8 cellular contexts compared by ENCODE assay signal in the genomic region with DNA sequence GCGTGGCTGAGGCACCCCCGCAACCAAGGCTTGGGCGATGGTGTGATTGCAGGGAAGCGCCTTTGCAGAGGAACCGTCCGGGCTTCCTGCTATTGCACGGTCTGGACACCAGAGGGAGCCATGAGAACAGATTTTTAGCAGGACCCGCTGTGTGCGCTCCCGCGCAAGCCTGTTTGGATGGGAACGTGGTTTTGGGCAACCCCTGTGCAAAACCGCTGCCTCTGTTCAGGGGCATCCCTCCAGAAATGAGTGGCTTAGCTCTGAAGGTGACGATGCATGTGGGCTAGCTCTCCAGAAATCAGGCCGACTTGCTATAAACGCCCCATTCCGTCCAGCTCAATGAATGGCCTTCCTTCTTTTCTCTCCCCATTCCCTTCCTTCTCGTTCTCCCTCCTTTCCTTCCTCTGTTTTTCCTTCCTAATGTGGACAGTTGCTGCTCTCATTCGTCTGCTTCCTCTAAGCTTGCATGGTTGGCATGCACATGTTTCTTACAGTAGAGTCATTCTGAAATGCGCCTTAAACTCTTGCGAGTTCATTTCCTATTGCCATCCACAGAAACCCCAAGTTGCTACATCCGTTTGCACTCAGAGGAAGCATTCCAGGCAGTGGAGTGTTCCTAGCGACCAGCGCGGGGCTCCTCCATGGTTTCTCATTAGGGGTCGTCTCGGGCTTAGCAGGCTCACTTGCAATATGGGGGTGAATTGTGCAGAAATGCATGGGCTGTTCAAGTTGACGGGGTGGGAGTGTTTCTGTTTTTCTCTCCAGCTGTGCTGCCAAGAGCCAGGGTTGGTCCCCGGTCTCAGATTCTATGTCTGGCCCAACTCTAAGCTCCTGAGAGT.
DNase-seq lines count a peak whose midpoint lies in the region; ATAC-seq and TF ChIP-seq lines count a peak whose summit lies in the region.

No MANE protein-coding gene starts in this region.

- DNase-seq in DND-41 (peak; percentile 72), H9 (peak; percentile 81), NCI-H187 (lab: John Stamatoyannopoulos, UW) (peak; percentile 7 to 49), WTC11 (ENCODE audit: low spot score) (peak; percentile 91), kidney epithelial cell (ENCODE audit: low read depth) (no peak)
- peak; percentile 43 for DNase-seq in central memory CD4-positive, alpha-beta T cell
- peak; percentile 12 to 17 for DNase-seq in stimulated activated CD4-positive, alpha-beta T cell treated with anti-CD3 and anti-CD28 coated beads, Interleukin-1b, Interleukin-23, amount 100 ng/mL, for 1 hour (ENCODE audit: low read depth in 2 of 2)

- no peaks in the 10 kb centered on the region for H3K36me3 ChIP-seq in DND-41 (ENCODE audit: insufficient read depth, low read length)
- no peaks in the 10 kb centered on the region for H3K36me3 ChIP-seq in kidney epithelial cell (ENCODE audit: control insufficient read depth, insufficient read depth, low read length)

- H4K20me1 ChIP-seq in DND-41 (ENCODE audit: insufficient read depth, low read length) = no peaks in the 10 kb centered on the region
- H4K20me1 ChIP-seq in H9 (ENCODE audit: control insufficient read depth, insufficient read depth, insufficient read length) = no peaks in the 10 kb centered on the region

- H2AFZ ChIP-seq in DND-41 (ENCODE audit: low read depth, low read length) (peak overlapping the region; percentile 69), H9 (ENCODE audit: low read length) (peak overlapping the region; percentile 65)

- H3K4me3 Mint-ChIP-seq in H9 = peak overlapping the region; percentile 27 to 34; a peak in 3 of 5 replicates
- peak overlapping the region; percentile 45 for H3K4me3 Mint-ChIP-seq in WTC11

- H2BK15ac ChIP-seq in H9 (ENCODE audit: low read depth, low read length) = no peak overlapping the region

- H3K4me1 ChIP-seq in DND-41 (ENCODE audit: insufficient read depth, low read length) = peaks cover 14% of the 10 kb centered on the region
- peaks cover 11% of the 10 kb centered on the region; the same call in 1 of the 2 replicates for H3K4me1 ChIP-seq in H9 (ENCODE audit: insufficient read depth, low read length)

- H3K23ac ChIP-seq in H9 (ENCODE audit: insufficient read length, low read depth, low read length) = no peak overlapping the region

- H2BK12ac ChIP-seq in H9 (ENCODE audit: insufficient read length, low read depth, low read length) = no peak overlapping the region

- H2BK5ac ChIP-seq in H9 (ENCODE audit: insufficient read length, low read length) = no peak overlapping the region

- ATAC-seq in DND-41 (ENCODE audit: insufficient read depth, low read depth) (peak; percentile 90), WTC11 (peak; percentile 89), HG03439 (IDR thresholded peaks at IDR 0.05; ENCODE audit: unreplicated experiment) (no peak)

- H3K27ac Mint-ChIP-seq in H9 = no peak overlapping the region; a peak in 1 of 7 replicates
- 0 out of 2 replicates have a peak overlapping the region, but pooled peaks have one; percentile 51 for H3K27ac Mint-ChIP-seq in WTC11

- no peak overlapping the region for H3K56ac ChIP-seq in H9 (ENCODE audit: insufficient read length, low read depth, low read length)

- H3K9me3 Mint-ChIP-seq in H9 = peaks cover 0 to 9% of the 10 kb centered on the region in 2 experiments; a peak in 3 of 5 replicates
- H3K9me3 Mint-ChIP-seq in WTC11 = peaks cover 13% of the 10 kb centered on the region

- H3K79me2 ChIP-seq in DND-41 (ENCODE audit: insufficient read depth, low read length) (no peaks in the 10 kb centered on the region), H9 (ENCODE audit: insufficient read depth, low read length) (no peaks in the 10 kb centered on the region; the same call in 1 of the 2 replicates)

- no peak overlapping the region for H2BK120ac ChIP-seq in H9 (ENCODE audit: low read depth, low read length, poor library complexity, severe bottlenecking)

- H3K9me3 ChIP-seq in DND-41 (ENCODE audit: insufficient read depth, low read length, severe bottlenecking) = no peaks in the 10 kb centered on the region
- H3K9me3 ChIP-seq in H9 (ENCODE audit: control insufficient read depth, low read depth, low read length) = no peaks in the 10 kb centered on the region

- no CpG with 5 or more reads among the region's 29 CpGs for WGBS in H9 (ENCODE audit: extremely low coverage, insufficient read length, low lambda C conversion rate)

- no peaks in the 10 kb centered on the region for H3K79me1 ChIP-seq in H9 (ENCODE audit: insufficient read depth, low read depth, low read length, poor library complexity, severe bottlenecking)

- CTCF ChIA-PET in WTC11 (lab: Charles Lee) = interaction anchor here (0.7 to 3.7 kb wide), 13 partner anchors 19 to 923 kb away, joined by 3 to 28 read pairs (median 4); no protein-coding TSS in a partner anchor

- H4K91ac ChIP-seq in H9 (ENCODE audit: insufficient read length, low read depth, low read length) = no peak overlapping the region

- H3K27me3 ChIP-seq in DND-41 (ENCODE audit: insufficient read depth, low read length, poor library complexity) (peaks cover 7% of the 10 kb centered on the region), H9 (ENCODE audit: insufficient read depth, low read length) (no peaks in the 10 kb centered on the region), kidney epithelial cell (ENCODE audit: control insufficient read depth, insufficient read depth, low read length) (peaks cover 6% of the 10 kb centered on the region)

- H3K27me3 Mint-ChIP-seq in H9 (ENCODE audit: low read depth) (peaks cover 4% of the 10 kb centered on the region; the same call in 1 of the 2 replicates), WTC11 (ENCODE audit: low read depth) (no peaks in the 10 kb centered on the region; the same call in none of the 2 replicates)

- no peak overlapping the region for H3T11ph ChIP-seq in H9 (ENCODE audit: low read length)

- no peak overlapping the region for H2AK5ac ChIP-seq in H9 (ENCODE audit: insufficient read length, low read length)

- H4K8ac ChIP-seq in H9 (replicated peaks; ENCODE audit: insufficient read length, low read depth, low read length) = no peak overlapping the region

- H3K27ac ChIP-seq in DND-41 (ENCODE audit: low read length) (no peak overlapping the region), H9 (ENCODE audit: insufficient read length, low read depth, low read length) (no peak overlapping the region)

- H2BK20ac ChIP-seq in H9 (ENCODE audit: low read depth, low read length, poor library complexity, severe bottlenecking) = no peak overlapping the region

- peak overlapping the region; percentile 5 for H4K5ac ChIP-seq in H9 (ENCODE audit: insufficient read length, low read depth, low read length)

- POLR2A ChIA-PET in WTC11 (lab: Charles Lee) = no interaction called here

- no peak overlapping the region for H3K4ac ChIP-seq in H9 (ENCODE audit: low read depth, low read length)

- peak overlapping the region in 1 of 2 experiments; percentile 41; a peak in 2 of 4 replicates for H3K4me3 ChIP-seq in DND-41 (ENCODE audit: low read depth in 1 of 2, low read length in 2 of 2)
- no peak overlapping the region for H3K4me3 ChIP-seq in kidney epithelial cell (ENCODE audit: low read depth, low read length)

- peak; percentile 91 for TF ChIP-seq CTCF in DND-41 (IDR thresholded peaks at IDR 0.05; ENCODE audit: borderline replicate concordance, extremely low read depth, low read length, poor library complexity, severe bottlenecking)
- peak; percentile 89 for TF ChIP-seq CTCF in H9 (conservative IDR thresholded peaks at IDR 0.05)
- peak; percentile 97 for TF ChIP-seq CTCF in WTC11 (IDR thresholded peaks at IDR 0.05)
- TF ChIP-seq CTCF in kidney epithelial cell (IDR thresholded peaks at IDR 0.05; ENCODE audit: insufficient read depth, low read length, poor library complexity, severe bottlenecking) = peak; percentile 81

- H3K4me1 Mint-ChIP-seq in H9 (peaks cover 19 to 21% of the 10 kb centered on the region in 2 experiments), WTC11 (peaks cover 16% of the 10 kb centered on the region)

- H3K36me3 Mint-ChIP-seq in H9 (ENCODE audit: insufficient read depth in 1 of 3, low read depth in 3 of 3) = peaks cover 0 to 11% (median under 1%) of the 10 kb centered on the region in 3 experiments; a peak in 2 of 7 replicates
- peaks cover 4% of the 10 kb centered on the region; the same call in 1 of the 2 replicates for H3K36me3 Mint-ChIP-seq in WTC11

- H3K14ac ChIP-seq in H9 (ENCODE audit: insufficient read depth, low read length) = 0 out of 2 replicates have a peak overlapping the region, but pooled peaks have one; percentile 64

- no peaks in the 10 kb centered on the region for H3K23me2 ChIP-seq in H9 (ENCODE audit: insufficient read length, low read depth, low read length, poor library complexity, severe bottlenecking)

- H3K4me2 ChIP-seq in DND-41 (ENCODE audit: insufficient read depth, low read length) (peak overlapping the region; percentile 66), H9 (ENCODE audit: insufficient read depth, insufficient read length, low read length) (peak overlapping the region; percentile 42)

- no peak overlapping the region for H3K18ac ChIP-seq in H9 (ENCODE audit: insufficient read length, low read depth, low read length)

- H3K9ac ChIP-seq in DND-41 (ENCODE audit: low read depth, low read length) (no peak overlapping the region; the same call in 1 of the 2 replicates), H9 (ENCODE audit: extremely low read depth, insufficient read length, low read length) (no peak overlapping the region)

TF ChIP-seq in WTC11, 78 proteins besides CTCF, POLR2A, EP300 and RAD21 (continues in another document):
- TF ChIP-seq ETV6 (CRISPR knock-in tag; IDR thresholded peaks at IDR 0.05) (peak; percentile 12; the same call in 1 of the 2 replicates), FOXK1 (CRISPR knock-in tag; IDR thresholded peaks at IDR 0.05) (0 out of 2 replicates have a peak, but pooled peaks have one; percentile 19), ATF1 (CRISPR knock-in tag; IDR thresholded peaks at IDR 0.05) (no peak)
